Comparison of ENCODE assay signal across 32 cellular contexts in genomic region chr3:191557322-191557721, GRCh38.
"Had no signal": no experiment of that assay in that cellular context is flagged by ENCODE, and none has a peak within 500 bp of the region (broad histone marks: within the 10 kb centered on the region; RNA-seq: fewer than 3 reads in every experiment).

No MANE protein-coding gene starts in this region.

- ATAC-seq: activated CD8-positive, alpha-beta memory T cell treated with anti-CD3 and anti-CD28 coated beads, Interleukin-2, amount 10 ng/mL, durations not matched to agents 7 days and 5 days; activated naive CD8-positive, alpha-beta T cell treated with anti-CD3 and anti-CD28 coated beads, Interleukin-2, amount 50 U/mL, for 24 hours; PC-3; Right ventricle myocardium inferior had no signal

- H3K27ac ChIP-seq: RWPE1, VCaP had no signal

- DNase-seq: activated B cell treated with CpG ODN at 0.5 μM for 24 hours; activated CD4-positive, alpha-beta memory T cell treated with anti-CD3 and anti-CD28 coated beads for 36 hours; activated CD4-positive, alpha-beta T cell treated with anti-CD3 and anti-CD28 coated beads for 4 hours; activated CD4-positive, alpha-beta T cell treated with anti-CD3 and anti-CD28 coated beads, Interleukin-2, amount 50 U/mL, for 1 hour; activated CD4-positive, CD25-positive, alpha-beta regulatory T cell treated with anti-CD3 and anti-CD28 coated beads, Interleukin-2, amount 50 U/mL, for 72 hours; activated CD8-positive, alpha-beta memory T cell treated with anti-CD3 and anti-CD28 coated beads for 24 hours; activated CD8-positive, alpha-beta memory T cell treated with anti-CD3 and anti-CD28 coated beads, Interleukin-2, amount 10 ng/mL, durations not matched to agents 7 days and 5 days; activated CD8-positive, alpha-beta memory T cell treated with anti-CD3 and anti-CD28 coated beads, Interleukin-2, amount 50 U/mL, for 48 hours; activated effector memory CD4-positive, alpha-beta T cell treated with Interleukin-2 at 50 U/mL for 16 hours; activated naive CD4-positive, alpha-beta T cell treated with anti-CD3 and anti-CD28 coated beads, Interleukin-2, amount 10 ng/mL, durations not matched to agents 7 days and 5 days; activated naive CD8-positive, alpha-beta T cell treated with anti-CD3 and anti-CD28 coated beads, Interleukin-2, amount 50 U/mL, for 24 hours; activated T-cell treated with anti-CD3 and anti-CD28 coated beads, Interleukin-2, amount 50 U/mL, for 48 hours; anterior cingulate cortex; caudate nucleus; cerebellar nuclear complex; Karpas-422; NCI-H1048; NCI-H1105 treated with DMSO at 0.1 percent for 48 hours; NCI-H1436 treated with DMSO at 0.1 percent for 48 hours; NCI-H1694 treated with DMSO at 0.1 percent for 48 hours; NCI-H2029; NCI-H345; NCI-H524 treated with DMSO at 0.1 percent for 48 hours; PC-3; SIG-M5; SW 1271; T-helper 1 cell; T-helper 2 cell; T-helper 9 cell had no signal
